In the genomic region with DNA sequence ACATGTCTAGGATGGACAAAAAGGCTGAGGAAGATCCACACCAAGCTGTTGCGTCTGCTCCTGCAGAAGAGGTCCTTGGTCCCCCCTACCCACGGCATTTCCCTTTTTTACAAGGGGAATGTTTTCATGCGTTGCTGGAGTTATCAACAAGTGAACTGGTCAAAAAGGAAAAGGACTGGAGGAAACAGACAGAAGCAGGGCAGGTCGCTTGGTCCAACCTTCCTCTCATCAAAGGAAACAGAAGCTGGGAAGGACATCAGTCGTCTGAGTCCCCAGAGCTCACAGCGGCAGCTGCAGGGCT, we compare ENCODE assay signal across 14 cellular contexts. TPM values are rescaled to one million over a fixed set of nuclear protein-coding genes. Genes with fewer than 3 reads are reported as not detected.
DNase-seq lines count a peak whose midpoint lies in the region; ATAC-seq, FAIRE-seq and TF ChIP-seq lines count a peak whose summit lies in the region.
"Had no signal": no experiment of that assay in that cellular context is flagged by ENCODE, and none has a peak within 500 bp of the region (broad histone marks: within the 10 kb centered on the region; RNA-seq: fewer than 3 reads in every experiment).

No MANE protein-coding gene starts in this region.

- TF ChIP-seq CTCF in GM23338 (conservative IDR thresholded peaks at IDR 0.05; ENCODE audit: low read depth in 2 of 2) (no peak), WTC11 (IDR thresholded peaks at IDR 0.05) (no peak), HepG2 (CRISPR knock-in tag; IDR thresholded peaks at IDR 0.05) (no peak), CD14-positive monocyte (IDR thresholded peaks at IDR 0.05) (no peak)

- H3K9ac ChIP-seq in HepG2 (ENCODE audit: insufficient read depth, low read depth, low read length), result peak overlapping the region; percentile 53

- no peak for TF ChIP-seq EP300 in HepG2 (IDR thresholded peaks at IDR 0.05; ENCODE audit: low read depth in 2 of 2, low read length in 2 of 2)
- no peak for TF ChIP-seq EP300 in HepG2 (CRISPR knock-in tag; IDR thresholded peaks at IDR 0.05; ENCODE audit: borderline replicate concordance)

- H3K4me1 ChIP-seq in GM23338 (ENCODE audit: insufficient read depth), result peaks cover 9% of the 10 kb centered on the region
- peaks cover 55% of the 10 kb centered on the region for H3K4me1 ChIP-seq in HepG2 (ENCODE audit: insufficient read depth, low read length)

- H3K27ac Mint-ChIP-seq in GM23338, result no peak overlapping the region
- peak overlapping the region; percentile 33; the same call in 1 of the 2 replicates for H3K27ac Mint-ChIP-seq in WTC11
- peak overlapping the region; percentile 93 for H3K27ac Mint-ChIP-seq in stimulated activated effector memory CD8-positive, alpha-beta T cell treated with anti-CD3 and anti-CD28 coated beads, Interleukin-12 subunit alpha, Interleukin-12 subunit beta, amount 100 ng/mL, for 72 hours
- H3K27ac Mint-ChIP-seq in CD14-positive monocyte, result peak overlapping the region in 1 of 7 donors; percentile 61

- H2AFZ ChIP-seq in GM23338, result no peak overlapping the region
- no peak overlapping the region for H2AFZ ChIP-seq in HepG2 (ENCODE audit: low read length)

- CTCF ChIA-PET in WTC11 (lab: Charles Lee), result interaction anchor here (0.8 to 9.0 kb wide), 14 partner anchors 10 to 122 kb away, joined by 3 to 185 read pairs (median 6); partner anchors contain the start of gene PIEZO1
- CTCF ChIA-PET in HepG2 (lab: Yijun Ruan, JAX; ENCODE audit: low intra/inter-chr PET ratio, low total read pairs), result interaction anchor here (1.2 to 1.7 kb wide), 3 partner anchors 25 to 99 kb away, joined by 4 to 12 read pairs (median 5); partner anchors contain the start of genes GALNS, PIEZO1 and TRAPPC2L

- 62% methylated on average over 5 of the region's 6 CpGs for WGBS in HepG2 (ENCODE audit: low lambda C conversion rate)

- H3K79me2 ChIP-seq in GM23338 (replicated peaks; ENCODE audit: insufficient read depth), result peaks cover 4% of the 10 kb centered on the region
- peaks cover 22% of the 10 kb centered on the region for H3K79me2 ChIP-seq in HepG2 (ENCODE audit: insufficient read depth, low read length)

- no peak overlapping the region for H3K4me3 ChIP-seq in GM23338
- peak overlapping the region in 1 of 3 experiments; percentile 68; a peak in 1 of 6 replicates for H3K4me3 ChIP-seq in HepG2 (replicated peaks in 1 of 3; ENCODE audit: insufficient read depth in 1 of 3, low read depth in 2 of 3, low read length in 3 of 3)
- H3K4me3 ChIP-seq: SJSA1 had no signal

- H4K20me1 ChIP-seq in GM23338 (replicated peaks; ENCODE audit: insufficient read depth) (no peaks in the 10 kb centered on the region), HepG2 (ENCODE audit: insufficient read depth, low read length) (peaks cover 18% of the 10 kb centered on the region)

- H3K27ac ChIP-seq in GM23338 (ENCODE audit: low read depth) (peak overlapping the region; percentile 80), HepG2 (ENCODE audit: extremely low read length, insufficient read depth, low read length) (peak overlapping the region; percentile 4)
- H3K27ac ChIP-seq: SJSA1 had no signal

- intact Hi-C loops in HepG2 (cut with micrococcal nuclease; ENCODE audit: unreplicated experiment) (loop anchor here (1.0 to 5.0 kb wide), 3 partner anchors 28 to 98 kb away; partner anchors contain the start of genes APRT, GALNS and TRAPPC2L), posterior vena cava (cut with DNase I) (loop anchor here in 1 of 2 donors (5.0 kb wide), 1 partner anchor 767 kb away; no protein-coding TSS in a partner anchor), CD14-positive monocyte (cut with micrococcal nuclease) (no loop called here)

- H3K27me3 Mint-ChIP-seq in GM23338 (ENCODE audit: insufficient read depth, low read depth, poor library complexity) (peaks cover 25% of the 10 kb centered on the region), WTC11 (ENCODE audit: low read depth) (no peaks in the 10 kb centered on the region), CD14-positive monocyte (ENCODE audit: low read depth in 3 of 3) (no peaks in the 10 kb centered on the region)

- peaks cover 43% of the 10 kb centered on the region for H3K4me1 Mint-ChIP-seq in GM23338
- H3K4me1 Mint-ChIP-seq in WTC11, result peaks cover 26% of the 10 kb centered on the region
- H3K4me1 Mint-ChIP-seq in stimulated activated effector memory CD8-positive, alpha-beta T cell treated with anti-CD3 and anti-CD28 coated beads, Interleukin-12 subunit alpha, Interleukin-12 subunit beta, amount 100 ng/mL, for 72 hours, result peaks cover 57% of the 10 kb centered on the region
- H3K4me1 Mint-ChIP-seq in CD14-positive monocyte, result peaks cover 29% of the 10 kb centered on the region

- ATAC-seq in GM23338 (no peak), WTC11 (no peak), HepG2 (no peak)
- no peak for ATAC-seq in stimulated activated effector memory CD8-positive, alpha-beta T cell treated with anti-CD3 and anti-CD28 coated beads, Interleukin-12 subunit alpha, Interleukin-12 subunit beta, amount 100 ng/mL, for 72 hours

- no peaks in the 10 kb centered on the region for H3K9me3 ChIP-seq in HepG2 (ENCODE audit: low read length)
- H3K9me3 ChIP-seq: SJSA1 had no signal

- TF ChIP-seq RAD21 in HepG2 (CRISPR knock-in tag; IDR thresholded peaks at IDR 0.05), result no peak

- H3K4me3 Mint-ChIP-seq in GM23338, result no peak overlapping the region
- no peak overlapping the region for H3K4me3 Mint-ChIP-seq in WTC11
- peak overlapping the region; percentile 63 for H3K4me3 Mint-ChIP-seq in stimulated activated effector memory CD8-positive, alpha-beta T cell treated with anti-CD3 and anti-CD28 coated beads, Interleukin-12 subunit alpha, Interleukin-12 subunit beta, amount 100 ng/mL, for 72 hours
- no peak overlapping the region for H3K4me3 Mint-ChIP-seq in CD14-positive monocyte
- H3K4me3 Mint-ChIP-seq: activated CD8-positive, alpha-beta T cell treated with anti-CD3 and anti-CD28 coated beads, Interleukin-2, amount 10 ng/mL, durations not matched to agents 7 days and 5 days had no signal

- H3F3A ChIP-seq in GM23338 (replicated peaks; ENCODE audit: low read depth), result peaks cover 19% of the 10 kb centered on the region; the same call in 1 of the 2 replicates

- DNase-seq in GM23338 (ENCODE audit: low spot score), result no peak
- no peak for DNase-seq in WTC11 (ENCODE audit: low spot score)
- DNase-seq in HepG2 (ENCODE audit: low spot score), result no peak
- no peak for DNase-seq in stimulated activated effector memory CD8-positive, alpha-beta T cell treated with anti-CD3 and anti-CD28 coated beads, Interleukin-12 subunit alpha, Interleukin-12 subunit beta, amount 100 ng/mL, for 72 hours (ENCODE audit: low spot score in 2 of 2)
- DNase-seq in AML-193 (lab: John Stamatoyannopoulos, UW), result no peak
- no peak for DNase-seq in NCI-H2029 treated with DMSO at 0.1 percent for 48 hours (lab: John Stamatoyannopoulos, UW)
- DNase-seq in posterior vena cava (ENCODE audit: low spot score), result no peak
- no peak for DNase-seq in CD14-positive monocyte (ENCODE audit: low spot score)
- DNase-seq: activated CD8-positive, alpha-beta T cell treated with anti-CD3 and anti-CD28 coated beads, Interleukin-2, amount 10 ng/mL, durations not matched to agents 7 days and 5 days; aorta; NCI-H2171 had no signal

- FAIRE-seq in HepG2 (lab: Jason Lieb, UNC), result no peak
- FAIRE-seq: GM12891, H54 had no signal

- BruUV-seq in HepG2 (replicated peaks; lab: Mats Ljungman, UMichigan), result no TSS peak

- POLR2A ChIA-PET in WTC11 (lab: Charles Lee) (interaction anchor here (0.9 to 1.6 kb wide), 3 partner anchors 11 to 50 kb away, joined by 3 to 4 read pairs (median 4); no protein-coding TSS in a partner anchor), HepG2 (lab: Yijun Ruan, JAX) (interaction anchor here (0.9 to 2.9 kb wide), 14 partner anchors 11 to 434 kb away, joined by 3 to 36 read pairs (median 4); partner anchors contain the start of genes APRT, GALNS, PIEZO1 and TRAPPC2L)

- no peaks in the 10 kb centered on the region for H3K9me2 ChIP-seq in GM23338 (ENCODE audit: insufficient read depth)

- H3K9me3 Mint-ChIP-seq in GM23338 (no peaks in the 10 kb centered on the region), WTC11 (no peaks in the 10 kb centered on the region), CD14-positive monocyte (peaks cover 0 to 1% (median 0%) of the 10 kb centered on the region in 7 donors)
- no peaks in the 10 kb centered on the region for H3K9me3 Mint-ChIP-seq in stimulated activated effector memory CD8-positive, alpha-beta T cell treated with anti-CD3 and anti-CD28 coated beads, Interleukin-12 subunit alpha, Interleukin-12 subunit beta, amount 100 ng/mL, for 72 hours

- no peak for TF ChIP-seq POLR2A in HepG2 (IDR thresholded peaks at IDR 0.05; ENCODE audit: insufficient read depth in 1 of 2, low read depth in 2 of 2, low read length in 2 of 2)

- in situ Hi-C loops in HepG2 (cut with HindIII; ENCODE audit: extremely low pct_ligation_motif_present, low pct_unique_long_range_greater_than_20kb), result loop anchor here (5.0 kb wide), 3 partner anchors 43 to 408 kb away; partner anchors contain the start of genes CDT1, GALNS and TRAPPC2L

- H3K4me2 ChIP-seq in GM23338 (no peak overlapping the region), HepG2 (ENCODE audit: low read depth, low read length) (peak overlapping the region; percentile 73)

- H3K36me3 Mint-ChIP-seq in GM23338 (ENCODE audit: low read depth) (no peaks in the 10 kb centered on the region; the same call in 2 of the 3 replicates), WTC11 (no peaks in the 10 kb centered on the region), CD14-positive monocyte (peaks cover 11 to 28% of the 10 kb centered on the region in 2 donors)
- H3K36me3 Mint-ChIP-seq in stimulated activated effector memory CD8-positive, alpha-beta T cell treated with anti-CD3 and anti-CD28 coated beads, Interleukin-12 subunit alpha, Interleukin-12 subunit beta, amount 100 ng/mL, for 72 hours, result peaks cover 32% of the 10 kb centered on the region

- H3K27me3 ChIP-seq in GM23338 (ENCODE audit: insufficient read depth) (no peaks in the 10 kb centered on the region), HepG2 (ENCODE audit: control insufficient read depth in 1 of 2, insufficient read depth in 2 of 2, low read length in 2 of 2) (no peaks in the 10 kb centered on the region)
- H3K27me3 ChIP-seq: SJSA1 had no signal

- no peaks in the 10 kb centered on the region for H3K36me3 ChIP-seq in GM23338 (ENCODE audit: insufficient read depth)
- H3K36me3 ChIP-seq in HepG2 (replicated peaks in 1 of 2; ENCODE audit: control insufficient read depth in 1 of 2, insufficient read depth in 2 of 2, low read length in 2 of 2), result peaks cover 0 to 2% of the 10 kb centered on the region in 2 experiments; a peak in 1 of 5 replicates

RNA-seq across cellular contexts. Expression of gene PIEZO1, which starts 26.1 kb away (rescaled TPM):
- 56.2 and 70.1 TPM in 2 replicates for total RNA-seq in GM23338 (2014; rRNA removed; shearing (Covaris generic))
- polyA plus RNA-seq in GM23338 (2016; fragmentation: Nextera tagmentation; extraction: Ambion mirVana), result 29.6 and 30.4 TPM in 2 replicates
- total RNA-seq in WTC11 (2021), result 68.3 to 75.1 TPM (median 71.3 TPM) in 3 replicates
- 32.5 and 85.0 TPM in 2 replicates for total RNA-seq in HepG2 (2016; rRNA removed; fragmentation: Illumina TruSeq; extraction: Trizol)
- 42.1 and 42.4 TPM in 2 replicates for total RNA-seq in HepG2 (2016; cell fraction: cytosol; rRNA removed; fragmentation: Illumina TruSeq; extraction: Trizol; ENCODE audit: low read depth)
- 27.7 and 89.8 TPM in 2 replicates for total RNA-seq in HepG2 (2016; cell fraction: insoluble cytoplasmic fraction; rRNA removed; fragmentation: Illumina TruSeq; extraction: Trizol)
- total RNA-seq in HepG2 (2016; cell fraction: membrane; rRNA removed; fragmentation: Illumina TruSeq; extraction: Trizol), result 37.0 TPM in 2 replicates
- 117 and 146 TPM in 2 replicates for total RNA-seq in HepG2 (2016; cell fraction: nucleus; rRNA removed; fragmentation: Illumina TruSeq; extraction: Trizol)
- polyA plus RNA-seq in HepG2 (2011; rRNA removed), result 67.9 and 93.5 TPM in 2 replicates
- polyA plus RNA-seq in HepG2 (2011; cell fraction: cytosol; rRNA removed), result 42.8 and 69.2 TPM in 2 replicates
- polyA plus RNA-seq in HepG2 (2011; cell fraction: nucleus; rRNA removed), result 643 and 860 TPM in 2 replicates
- polyA plus RNA-seq in HepG2 (2012), result 52.4 and 78.3 TPM in 2 replicates
- polyA plus RNA-seq in HepG2 (2016; cell fraction: cytosol; fragmentation: Illumina TruSeq; extraction: Trizol; ENCODE audit: low read depth), result 12.7 and 13.6 TPM in 2 replicates
- 33.4 and 36.7 TPM in 2 replicates for polyA plus RNA-seq in HepG2 (2016; cell fraction: insoluble cytoplasmic fraction; fragmentation: Illumina TruSeq; extraction: Trizol; ENCODE audit: low read depth)
- 20.6 and 22.7 TPM in 2 replicates for polyA plus RNA-seq in HepG2 (2016; cell fraction: membrane; fragmentation: Illumina TruSeq; extraction: Trizol; ENCODE audit: low read depth)
- polyA plus RNA-seq in HepG2 (2016; cell fraction: nucleus; fragmentation: Illumina TruSeq; extraction: Trizol; ENCODE audit: insufficient read depth, low read depth), result 296 and 336 TPM in 2 replicates
- 101 and 184 TPM in 2 replicates for polyA minus RNA-seq in HepG2 (2011; rRNA and poly(A)+ RNA removed; ENCODE audit: low replicate concordance)
- polyA minus RNA-seq in HepG2 (2011; cell fraction: cytosol; rRNA and poly(A)+ RNA removed), result 44.8 and 52.9 TPM in 2 replicates
- 89.5 and 109 TPM in 2 replicates for polyA minus RNA-seq in HepG2 (2011; cell fraction: nucleus; rRNA and poly(A)+ RNA removed)
- total RNA-seq in posterior vena cava, result 100 to 1,000 TPM in 1 of 2 donors, 10 to 100 TPM in 1; 99.3 to 103 TPM
- 10 to 100 TPM; 10.2 to 15.0 TPM for polyA plus RNA-seq in CD14-positive monocyte

RNA-seq across cellular contexts. Expression of gene CDT1, which starts 44.7 kb away (rescaled TPM):
- total RNA-seq in GM23338 (2014; rRNA removed; shearing (Covaris generic)), result 114 and 187 TPM in 2 replicates
- polyA plus RNA-seq in GM23338 (2016; fragmentation: Nextera tagmentation; extraction: Ambion mirVana) (32.6 and 36.1 TPM in 2 replicates), HepG2 (2011; rRNA removed) (17.9 and 23.8 TPM in 2 replicates), CD14-positive monocyte (under 1 TPM; 0.07 to 0.24 TPM)
- total RNA-seq in WTC11 (2021) (142 to 154 TPM (median 149 TPM) in 3 replicates), HepG2 (2016; rRNA removed; fragmentation: Illumina TruSeq; extraction: Trizol) (16.5 and 23.1 TPM in 2 replicates), posterior vena cava (1 to 10 TPM in 1 of 2 donors, under 1 TPM in 1; 0.57 to 2.0 TPM)
- 14.3 and 18.2 TPM in 2 replicates for total RNA-seq in HepG2 (2016; cell fraction: cytosol; rRNA removed; fragmentation: Illumina TruSeq; extraction: Trizol; ENCODE audit: low read depth)
- 15.0 and 21.7 TPM in 2 replicates for total RNA-seq in HepG2 (2016; cell fraction: insoluble cytoplasmic fraction; rRNA removed; fragmentation: Illumina TruSeq; extraction: Trizol)
- total RNA-seq in HepG2 (2016; cell fraction: membrane; rRNA removed; fragmentation: Illumina TruSeq; extraction: Trizol), result 30.9 and 31.0 TPM in 2 replicates
- total RNA-seq in HepG2 (2016; cell fraction: nucleus; rRNA removed; fragmentation: Illumina TruSeq; extraction: Trizol), result 12.6 and 18.8 TPM in 2 replicates
- polyA plus RNA-seq in HepG2 (2011; cell fraction: cytosol; rRNA removed), result 15.0 and 37.3 TPM in 2 replicates
- 29.6 and 46.8 TPM in 2 replicates for polyA plus RNA-seq in HepG2 (2011; cell fraction: nucleus; rRNA removed)
- polyA plus RNA-seq in HepG2 (2012), result 13.5 and 17.6 TPM in 2 replicates
- polyA plus RNA-seq in HepG2 (2016; cell fraction: cytosol; fragmentation: Illumina TruSeq; extraction: Trizol; ENCODE audit: low read depth), result 18.5 and 24.2 TPM in 2 replicates
- polyA plus RNA-seq in HepG2 (2016; cell fraction: insoluble cytoplasmic fraction; fragmentation: Illumina TruSeq; extraction: Trizol; ENCODE audit: low read depth), result 22.4 and 29.0 TPM in 2 replicates
- polyA plus RNA-seq in HepG2 (2016; cell fraction: membrane; fragmentation: Illumina TruSeq; extraction: Trizol; ENCODE audit: low read depth), result 25.4 and 37.1 TPM in 2 replicates
- polyA plus RNA-seq in HepG2 (2016; cell fraction: nucleus; fragmentation: Illumina TruSeq; extraction: Trizol; ENCODE audit: insufficient read depth, low read depth), result 34.6 and 39.8 TPM in 2 replicates
- 25.0 and 71.0 TPM in 2 replicates for polyA minus RNA-seq in HepG2 (2011; rRNA and poly(A)+ RNA removed; ENCODE audit: low replicate concordance)
- polyA minus RNA-seq in HepG2 (2011; cell fraction: cytosol; rRNA and poly(A)+ RNA removed), result 28.6 and 52.8 TPM in 2 replicates
- 6.7 and 8.8 TPM in 2 replicates for polyA minus RNA-seq in HepG2 (2011; cell fraction: nucleus; rRNA and poly(A)+ RNA removed)

RNA-seq across cellular contexts. Expression of gene CTU2, which starts 52.6 kb away (rescaled TPM):
- 15.4 and 22.3 TPM in 2 replicates for total RNA-seq in GM23338 (2014; rRNA removed; shearing (Covaris generic))
- 25.7 and 33.6 TPM in 2 replicates for polyA plus RNA-seq in GM23338 (2016; fragmentation: Nextera tagmentation; extraction: Ambion mirVana)
- 42.1 to 52.4 TPM (median 43.7 TPM) in 3 replicates for total RNA-seq in WTC11 (2021)
- 21.9 TPM in 2 replicates for total RNA-seq in HepG2 (2016; rRNA removed; fragmentation: Illumina TruSeq; extraction: Trizol)
- total RNA-seq in HepG2 (2016; cell fraction: cytosol; rRNA removed; fragmentation: Illumina TruSeq; extraction: Trizol; ENCODE audit: low read depth), result 11.4 and 12.8 TPM in 2 replicates
- 16.8 and 22.4 TPM in 2 replicates for total RNA-seq in HepG2 (2016; cell fraction: insoluble cytoplasmic fraction; rRNA removed; fragmentation: Illumina TruSeq; extraction: Trizol)
- 13.8 and 15.9 TPM in 2 replicates for total RNA-seq in HepG2 (2016; cell fraction: membrane; rRNA removed; fragmentation: Illumina TruSeq; extraction: Trizol)
- 16.7 and 17.2 TPM in 2 replicates for total RNA-seq in HepG2 (2016; cell fraction: nucleus; rRNA removed; fragmentation: Illumina TruSeq; extraction: Trizol)
- 13.3 and 18.5 TPM in 2 replicates for polyA plus RNA-seq in HepG2 (2011; rRNA removed)
- 11.8 and 19.4 TPM in 2 replicates for polyA plus RNA-seq in HepG2 (2011; cell fraction: cytosol; rRNA removed)
- polyA plus RNA-seq in HepG2 (2011; cell fraction: nucleus; rRNA removed), result 63.3 and 73.6 TPM in 2 replicates
- 11.6 and 15.1 TPM in 2 replicates for polyA plus RNA-seq in HepG2 (2012)
- 12.4 and 16.5 TPM in 2 replicates for polyA plus RNA-seq in HepG2 (2016; cell fraction: cytosol; fragmentation: Illumina TruSeq; extraction: Trizol; ENCODE audit: low read depth)
- polyA plus RNA-seq in HepG2 (2016; cell fraction: insoluble cytoplasmic fraction; fragmentation: Illumina TruSeq; extraction: Trizol; ENCODE audit: low read depth), result 20.9 and 22.4 TPM in 2 replicates
- polyA plus RNA-seq in HepG2 (2016; cell fraction: membrane; fragmentation: Illumina TruSeq; extraction: Trizol; ENCODE audit: low read depth), result 13.3 and 14.9 TPM in 2 replicates
- 39.4 and 44.9 TPM in 2 replicates for polyA plus RNA-seq in HepG2 (2016; cell fraction: nucleus; fragmentation: Illumina TruSeq; extraction: Trizol; ENCODE audit: insufficient read depth, low read depth)
- 23.1 and 25.7 TPM in 2 replicates for polyA minus RNA-seq in HepG2 (2011; rRNA and poly(A)+ RNA removed; ENCODE audit: low replicate concordance)
- 15.2 and 18.6 TPM in 2 replicates for polyA minus RNA-seq in HepG2 (2011; cell fraction: cytosol; rRNA and poly(A)+ RNA removed)
- 19.3 and 20.7 TPM in 2 replicates for polyA minus RNA-seq in HepG2 (2011; cell fraction: nucleus; rRNA and poly(A)+ RNA removed)
- 10 to 100 TPM; 17.2 to 20.4 TPM for total RNA-seq in posterior vena cava
- polyA plus RNA-seq in CD14-positive monocyte, result 1 to 10 TPM; 5.9 to 7.5 TPM

RNA-seq across cellular contexts. Expression of gene RNF166, which starts 52.7 kb away (rescaled TPM):
- 39.6 and 43.4 TPM in 2 replicates for total RNA-seq in GM23338 (2014; rRNA removed; shearing (Covaris generic))
- polyA plus RNA-seq in GM23338 (2016; fragmentation: Nextera tagmentation; extraction: Ambion mirVana) (24.9 and 27.8 TPM in 2 replicates), HepG2 (2011; rRNA removed) (21.4 and 26.2 TPM in 2 replicates), CD14-positive monocyte (100 to 1,000 TPM in 1 of 2 donors, 10 to 100 TPM in 1; 99.3 to 120 TPM)
- total RNA-seq in WTC11 (2021) (38.5 to 46.2 TPM (median 40.5 TPM) in 3 replicates), HepG2 (2016; rRNA removed; fragmentation: Illumina TruSeq; extraction: Trizol) (15.1 and 23.0 TPM in 2 replicates), posterior vena cava (10 to 100 TPM; 16.8 to 19.0 TPM)
- total RNA-seq in HepG2 (2016; cell fraction: cytosol; rRNA removed; fragmentation: Illumina TruSeq; extraction: Trizol; ENCODE audit: low read depth), result 36.0 and 37.2 TPM in 2 replicates
- 17.3 and 23.3 TPM in 2 replicates for total RNA-seq in HepG2 (2016; cell fraction: insoluble cytoplasmic fraction; rRNA removed; fragmentation: Illumina TruSeq; extraction: Trizol)
- total RNA-seq in HepG2 (2016; cell fraction: membrane; rRNA removed; fragmentation: Illumina TruSeq; extraction: Trizol), result 41.6 and 45.9 TPM in 2 replicates
- 14.0 and 14.1 TPM in 2 replicates for total RNA-seq in HepG2 (2016; cell fraction: nucleus; rRNA removed; fragmentation: Illumina TruSeq; extraction: Trizol)
- 14.8 and 24.4 TPM in 2 replicates for polyA plus RNA-seq in HepG2 (2011; cell fraction: cytosol; rRNA removed)
- 83.8 and 91.3 TPM in 2 replicates for polyA plus RNA-seq in HepG2 (2011; cell fraction: nucleus; rRNA removed)
- 12.2 and 16.1 TPM in 2 replicates for polyA plus RNA-seq in HepG2 (2012)
- 22.9 and 25.4 TPM in 2 replicates for polyA plus RNA-seq in HepG2 (2016; cell fraction: cytosol; fragmentation: Illumina TruSeq; extraction: Trizol; ENCODE audit: low read depth)
- polyA plus RNA-seq in HepG2 (2016; cell fraction: insoluble cytoplasmic fraction; fragmentation: Illumina TruSeq; extraction: Trizol; ENCODE audit: low read depth), result 19.2 and 20.2 TPM in 2 replicates
- polyA plus RNA-seq in HepG2 (2016; cell fraction: membrane; fragmentation: Illumina TruSeq; extraction: Trizol; ENCODE audit: low read depth), result 32.0 and 34.1 TPM in 2 replicates
- polyA plus RNA-seq in HepG2 (2016; cell fraction: nucleus; fragmentation: Illumina TruSeq; extraction: Trizol; ENCODE audit: insufficient read depth, low read depth), result 36.7 and 43.4 TPM in 2 replicates
- 11.5 and 25.6 TPM in 2 replicates for polyA minus RNA-seq in HepG2 (2011; rRNA and poly(A)+ RNA removed; ENCODE audit: low replicate concordance)
- 12.9 and 17.8 TPM in 2 replicates for polyA minus RNA-seq in HepG2 (2011; cell fraction: cytosol; rRNA and poly(A)+ RNA removed)
- 14.2 and 18.7 TPM in 2 replicates for polyA minus RNA-seq in HepG2 (2011; cell fraction: nucleus; rRNA and poly(A)+ RNA removed)

RNA-seq across cellular contexts. Expression of gene APRT, which starts 52.8 kb away (rescaled TPM):
- 250 and 258 TPM in 2 replicates for total RNA-seq in GM23338 (2014; rRNA removed; shearing (Covaris generic))
- polyA plus RNA-seq in GM23338 (2016; fragmentation: Nextera tagmentation; extraction: Ambion mirVana), result 522 and 536 TPM in 2 replicates
- 272 to 288 TPM (median 282 TPM) in 3 replicates for total RNA-seq in WTC11 (2021)
- 242 and 274 TPM in 2 replicates for total RNA-seq in HepG2 (2016; rRNA removed; fragmentation: Illumina TruSeq; extraction: Trizol)
- 163 and 167 TPM in 2 replicates for total RNA-seq in HepG2 (2016; cell fraction: cytosol; rRNA removed; fragmentation: Illumina TruSeq; extraction: Trizol; ENCODE audit: low read depth)
- total RNA-seq in HepG2 (2016; cell fraction: insoluble cytoplasmic fraction; rRNA removed; fragmentation: Illumina TruSeq; extraction: Trizol), result 238 and 275 TPM in 2 replicates
- 188 and 208 TPM in 2 replicates for total RNA-seq in HepG2 (2016; cell fraction: membrane; rRNA removed; fragmentation: Illumina TruSeq; extraction: Trizol)
- 99.7 and 110 TPM in 2 replicates for total RNA-seq in HepG2 (2016; cell fraction: nucleus; rRNA removed; fragmentation: Illumina TruSeq; extraction: Trizol)
- 155 and 210 TPM in 2 replicates for polyA plus RNA-seq in HepG2 (2011; rRNA removed)
- 94.2 and 153 TPM in 2 replicates for polyA plus RNA-seq in HepG2 (2011; cell fraction: cytosol; rRNA removed)
- polyA plus RNA-seq in HepG2 (2011; cell fraction: nucleus; rRNA removed), result 101 and 126 TPM in 2 replicates
- polyA plus RNA-seq in HepG2 (2012), result 136 and 175 TPM in 2 replicates
- polyA plus RNA-seq in HepG2 (2016; cell fraction: cytosol; fragmentation: Illumina TruSeq; extraction: Trizol; ENCODE audit: low read depth), result 172 and 184 TPM in 2 replicates
- polyA plus RNA-seq in HepG2 (2016; cell fraction: insoluble cytoplasmic fraction; fragmentation: Illumina TruSeq; extraction: Trizol; ENCODE audit: low read depth), result 339 and 349 TPM in 2 replicates
- 196 and 203 TPM in 2 replicates for polyA plus RNA-seq in HepG2 (2016; cell fraction: membrane; fragmentation: Illumina TruSeq; extraction: Trizol; ENCODE audit: low read depth)
- 192 and 201 TPM in 2 replicates for polyA plus RNA-seq in HepG2 (2016; cell fraction: nucleus; fragmentation: Illumina TruSeq; extraction: Trizol; ENCODE audit: insufficient read depth, low read depth)
- polyA minus RNA-seq in HepG2 (2011; rRNA and poly(A)+ RNA removed; ENCODE audit: low replicate concordance), result 83.2 and 86.7 TPM in 2 replicates
- 75.3 and 84.8 TPM in 2 replicates for polyA minus RNA-seq in HepG2 (2011; cell fraction: cytosol; rRNA and poly(A)+ RNA removed)
- 35.7 and 49.8 TPM in 2 replicates for polyA minus RNA-seq in HepG2 (2011; cell fraction: nucleus; rRNA and poly(A)+ RNA removed)
- total RNA-seq in posterior vena cava, result 10 to 100 TPM; 73.1 to 92.8 TPM
- polyA plus RNA-seq in CD14-positive monocyte, result 100 to 1,000 TPM; 233 to 307 TPM

Comparison
In these comparisons a context has a peak if more than half of its experiments do, and no peak if none do; other contexts are left out.
1. RNA of gene CDT1, which starts 44.7 kb away (total RNA-seq): 114 to 187 TPM in GM23338, 142 to 154 TPM in WTC11 and 12.6 to 31.0 TPM in HepG2; 0.57 to 2.0 TPM in posterior vena cava; every median in the first group is over 4 times any median in the second.